In genomic region chr7:151816562-151817314, GRCh38 we compare ENCODE assay signal across 24 cellular contexts.
"Had no signal": no experiment of that assay in that cellular context is flagged by ENCODE, and none has a peak within 500 bp of the region (broad histone marks: within the 10 kb centered on the region; RNA-seq: fewer than 3 reads in every experiment).

No MANE protein-coding gene starts in this region.

- H3K4me3 ChIP-seq: coronary artery, heart right ventricle, neural progenitor cell, pancreas, psoas muscle, spleen, stomach had no signal

- H3K27ac Mint-ChIP-seq: mesothelial cell of epicardium had no signal

- H3K27ac ChIP-seq: coronary artery, heart right ventricle, neural progenitor cell, pancreas, psoas muscle, spleen, stomach had no signal

- H3K36me3 Mint-ChIP-seq: mesothelial cell of epicardium; natural killer cell treated with Interleukin-12 subunit alpha and Interleukin-12 subunit beta and Interleukin-15 and Interleukin-18, amount 100 ng/mL, for 72 hours; neural progenitor cell had no signal

- DNase-seq: effector CD4-positive, alpha-beta T cell; heart right ventricle; hypothalamus; stimulated activated CD4-positive, alpha-beta T cell treated with anti-CD3 and anti-CD28 coated beads, Interleukin-15, amount 100 ng/mL, for 24 hours; stimulated activated CD4-positive, alpha-beta T cell treated with anti-CD3 and anti-CD28 coated beads, Interleukin-1b, Interleukin-23, amount 100 ng/mL, for 48 hours; stimulated activated CD4-positive, alpha-beta T cell treated with anti-CD3 and anti-CD28 coated beads, Interleukin-4, amount 100 ng/mL, for 24 hours; stimulated activated naive CD4-positive, alpha-beta T cell; stomach; substantia nigra; trophoblast cell had no signal

- FAIRE-seq: frontal cortex, islet of Langerhans, pancreas, urothelium cell line had no signal

- H3K36me3 ChIP-seq: heart right ventricle, neural progenitor cell, pancreas, spleen, stomach had no signal

- ATAC-seq: esophagus mucosa; heart right ventricle; left lobe of liver; natural killer cell treated with Interleukin-12 subunit alpha and Interleukin-12 subunit beta and Interleukin-15 and Interleukin-18, amount 100 ng/mL, for 72 hours; pancreas; psoas muscle; sciatic nerve had no signal

- H3K4me3 Mint-ChIP-seq: memory B cell; mesothelial cell of epicardium; natural killer cell treated with Interleukin-12 subunit alpha and Interleukin-12 subunit beta and Interleukin-15 and Interleukin-18, amount 100 ng/mL, for 72 hours; neural progenitor cell had no signal

- H3K9me3 Mint-ChIP-seq: memory B cell; mesothelial cell of epicardium; natural killer cell treated with Interleukin-12 subunit alpha and Interleukin-12 subunit beta and Interleukin-15 and Interleukin-18, amount 100 ng/mL, for 72 hours; neural progenitor cell had no signal

- H3K9me3 ChIP-seq: heart right ventricle, pancreas, psoas muscle, spleen, stomach had no signal

- H3K27me3 Mint-ChIP-seq: memory B cell; natural killer cell treated with Interleukin-12 subunit alpha and Interleukin-12 subunit beta and Interleukin-15 and Interleukin-18, amount 100 ng/mL, for 72 hours had no signal

- H3K4me1 ChIP-seq: psoas muscle had no signal

- H3K27me3 ChIP-seq: heart right ventricle, pancreas, spleen, stomach had no signal
